In the genomic region with DNA sequence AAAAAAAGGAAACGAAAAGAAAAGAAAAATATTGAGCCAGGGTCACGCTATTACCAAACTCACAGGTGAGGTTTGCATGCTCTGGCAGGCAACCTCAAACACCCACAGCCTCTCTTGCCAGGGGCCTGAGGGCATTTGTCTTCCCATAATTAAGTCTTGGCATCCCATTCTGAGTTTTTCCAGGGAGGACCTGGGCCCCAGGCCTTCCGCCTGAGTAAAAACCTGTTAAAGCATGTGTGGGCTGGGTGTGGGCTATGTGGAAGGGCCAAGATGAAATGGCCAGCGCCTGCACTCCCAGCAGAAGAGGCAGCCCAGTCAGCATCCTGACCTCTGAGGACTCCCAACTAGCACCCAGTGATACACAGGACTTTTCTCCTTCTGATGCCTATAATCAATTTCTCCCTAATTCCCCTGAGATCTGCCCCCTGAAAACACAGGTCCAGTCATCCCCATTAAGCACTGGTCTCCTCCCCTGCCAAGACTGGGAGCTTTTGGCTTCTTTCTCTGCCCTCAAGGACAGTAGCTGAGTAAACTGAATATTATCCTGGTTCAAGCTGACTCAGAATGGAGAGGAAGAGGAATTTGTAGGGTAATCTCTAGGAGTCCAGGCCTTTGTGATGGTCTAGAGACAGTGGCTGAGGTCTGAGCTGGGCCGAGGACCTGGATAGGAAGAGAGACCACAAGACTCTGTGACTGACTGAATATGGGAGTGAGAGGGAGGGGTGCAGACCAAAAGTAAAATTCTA, we compare ENCODE assay signal across 13 cellular contexts. TPM values are rescaled to one million over a fixed set of nuclear protein-coding genes. Genes with fewer than 3 reads are reported as not detected.
DNase-seq lines count a peak whose midpoint lies in the region; ATAC-seq and TF ChIP-seq lines count a peak whose summit lies in the region.
"Had no signal": no experiment of that assay in that cellular context is flagged by ENCODE, and none has a peak within 500 bp of the region (broad histone marks: within the 10 kb centered on the region; RNA-seq: fewer than 3 reads in every experiment).

No MANE protein-coding gene starts in this region.

- no peak overlapping the region for H3K4me3 Mint-ChIP-seq in T-helper 1 cell treated with Interleukin-12 subunit alpha and Interleukin-12 subunit beta and Interleukin-4 antibody, amounts not matched to agents 30 μg/mL and 1 μg/mL, for 36 hours
- H3K4me3 Mint-ChIP-seq: activated T-cell treated with anti-CD3 and anti-CD28 coated beads, Interleukin-2, amount 50 U/mL, for 4 hours; T-helper 2 cell treated with Interferon-gamma antibody and Interleukin-4, amounts not matched to agents 5 μg/mL and 100 μg/mL, for 36 hours had no signal

- no peak overlapping the region for H3K4me3 ChIP-seq in fibroblast of the aortic adventitia (ENCODE audit: low read depth, low read length)

- H3K4me1 Mint-ChIP-seq in T-helper 1 cell treated with Interleukin-12 subunit alpha and Interleukin-12 subunit beta and Interleukin-4 antibody, amounts not matched to agents 30 μg/mL and 1 μg/mL, for 36 hours (ENCODE audit: low read depth), result peaks cover 19% of the 10 kb centered on the region

- DNase-seq in T-helper 1 cell (no peak), RPMI7951 (ENCODE audit: low read depth) (peak; percentile 93), fibroblast of the aortic adventitia (ENCODE audit: low read depth) (peak; percentile 70), stromal cell of bone marrow (ENCODE audit: low read depth) (peak; percentile 65)
- no peak for DNase-seq in activated CD4-positive, alpha-beta T cell treated with anti-CD3 and anti-CD28 coated beads for 1 hour
- DNase-seq: activated T-cell treated with anti-CD3 and anti-CD28 coated beads, Interleukin-2, amount 50 U/mL, for 4 hours; caudate nucleus; NK-92 treated with Interleukin-12 subunit alpha and Interleukin-12 subunit beta, amount 100 ng/mL, for 24 hours; small intestine had no signal

- no peak for TF ChIP-seq CTCF in fibroblast of the aortic adventitia (IDR thresholded peaks at IDR 0.05; ENCODE audit: insufficient read depth, low read length)

- peak overlapping the region; percentile 45 for H3K27ac Mint-ChIP-seq in T-helper 1 cell treated with Interleukin-12 subunit alpha and Interleukin-12 subunit beta and Interleukin-4 antibody, amounts not matched to agents 30 μg/mL and 1 μg/mL, for 36 hours
- H3K27ac Mint-ChIP-seq: T-helper 2 cell treated with Interferon-gamma antibody and Interleukin-4, amounts not matched to agents 5 μg/mL and 100 μg/mL, for 36 hours had no signal

- peaks cover 16% of the 10 kb centered on the region for H3K9me3 Mint-ChIP-seq in T-helper 1 cell treated with Interleukin-12 subunit alpha and Interleukin-12 subunit beta and Interleukin-4 antibody, amounts not matched to agents 30 μg/mL and 1 μg/mL, for 36 hours
- H3K9me3 Mint-ChIP-seq: activated T-cell treated with anti-CD3 and anti-CD28 coated beads, Interleukin-2, amount 50 U/mL, for 4 hours had no signal

- no peak for ATAC-seq in GM21717 (IDR thresholded peaks at IDR 0.05; ENCODE audit: unreplicated experiment)
- no peak for ATAC-seq in GM19452 (IDR thresholded peaks at IDR 0.05; ENCODE audit: unreplicated experiment)
- ATAC-seq: activated T-cell treated with anti-CD3 and anti-CD28 coated beads, Interleukin-2, amount 50 U/mL, for 4 hours had no signal

- H3K27me3 Mint-ChIP-seq in T-helper 1 cell treated with Interleukin-12 subunit alpha and Interleukin-12 subunit beta and Interleukin-4 antibody, amounts not matched to agents 30 μg/mL and 1 μg/mL, for 36 hours (ENCODE audit: low read depth), result peaks cover 4% of the 10 kb centered on the region

- H3K36me3 Mint-ChIP-seq in T-helper 1 cell treated with Interleukin-12 subunit alpha and Interleukin-12 subunit beta and Interleukin-4 antibody, amounts not matched to agents 30 μg/mL and 1 μg/mL, for 36 hours (ENCODE audit: low read depth), result no peaks in the 10 kb centered on the region

RNA-seq across cellular contexts. Expression of a gene that starts 35.6 kb away (rescaled TPM):
- total RNA-seq in RPMI7951 (2014; rRNA removed; shearing (Covaris generic)), result 41.9 and 47.2 TPM in 2 replicates
- 5.3 and 15.3 TPM in 2 replicates for total RNA-seq in fibroblast of the aortic adventitia (ENCODE audit: low replicate concordance)

RNA-seq across cellular contexts. Expression of a gene that starts 42.0 kb away (rescaled TPM):
- total RNA-seq in RPMI7951 (2014; rRNA removed; shearing (Covaris generic)), result 45.2 and 52.2 TPM in 2 replicates
- 5.6 and 24.6 TPM in 2 replicates for total RNA-seq in fibroblast of the aortic adventitia (ENCODE audit: low replicate concordance)

Comparison
In these comparisons a context has a peak if more than half of its experiments do, and no peak if none do; other contexts are left out.
1. DNase-seq: peak in RPMI7951 (single experiment), fibroblast of the aortic adventitia (single experiment) and stromal cell of bone marrow (single experiment); none in T-helper 1 cell (0 of 5) and activated CD4-positive, alpha-beta T cell treated with anti-CD3 and anti-CD28 coated beads for 1 hour (single experiment).